Comparison of ENCODE assay signal across 1 cellular context in genomic region chr11:69382131-69383128, GRCh38.
A peak's percentile ranks its signal among the peaks of the same experiment; 100 is the strongest.
TF ChIP-seq lines count a peak whose summit lies in the region.

No MANE protein-coding gene starts in this region.

TF ChIP-seq in HepG2, 621 proteins besides CTCF, POLR2A, EP300 and RAD21 (continued from another document):
- TF ChIP-seq ZNF562 (CRISPR knock-in tag; IDR thresholded peaks at IDR 0.05; ENCODE audit: borderline replicate concordance), result no peak
- no peak for TF ChIP-seq MEIS1 (CRISPR knock-in tag; IDR thresholded peaks at IDR 0.05; ENCODE audit: borderline replicate concordance)
- no peak for TF ChIP-seq NCOA5 (CRISPR knock-in tag; IDR thresholded peaks at IDR 0.05)
- peak; percentile 70; the same call in 1 of the 2 replicates for TF ChIP-seq ZBTB33 (CRISPR knock-in tag; IDR thresholded peaks at IDR 0.05)
- TF ChIP-seq BATF2 (CRISPR knock-in tag; IDR thresholded peaks at IDR 0.05), result no peak
- no peak for TF ChIP-seq CENPT (CRISPR knock-in tag; IDR thresholded peaks at IDR 0.05; ENCODE audit: low read depth)
- no peak for TF ChIP-seq POLR2G (IDR thresholded peaks at IDR 0.05; ENCODE audit: low read depth, low read length)
- no peak for TF ChIP-seq ZNF770 (CRISPR knock-in tag; IDR thresholded peaks at IDR 0.05)
- TF ChIP-seq HNF4A (CRISPR knock-in tag; IDR thresholded peaks at IDR 0.05), result no peak
- peak; percentile 57 for TF ChIP-seq NFYC (CRISPR knock-in tag; IDR thresholded peaks at IDR 0.05)
- TF ChIP-seq HNRNPH1 (optimal IDR thresholded peaks at IDR 0.05; ENCODE audit: low read depth, low read length), result no peak
- no peak for TF ChIP-seq XRCC5 (optimal IDR thresholded peaks at IDR 0.05; ENCODE audit: low read length)
- peak; percentile 73 for TF ChIP-seq NFYB (CRISPR knock-in tag; IDR thresholded peaks at IDR 0.05)
- TF ChIP-seq BRCA1 (CRISPR knock-in tag; IDR thresholded peaks at IDR 0.05), result no peak
- TF ChIP-seq THAP7 (CRISPR knock-in tag; IDR thresholded peaks at IDR 0.05), result no peak
- no peak for TF ChIP-seq PBX3 (CRISPR knock-in tag; IDR thresholded peaks at IDR 0.05; ENCODE audit: borderline replicate concordance)
- TF ChIP-seq KDM4B (CRISPR knock-in tag; IDR thresholded peaks at IDR 0.05), result no peak
- TF ChIP-seq NAIF1 (CRISPR knock-in tag; IDR thresholded peaks at IDR 0.05; ENCODE audit: borderline replicate concordance), result no peak
- TF ChIP-seq DMTF1 (CRISPR knock-in tag; IDR thresholded peaks at IDR 0.05), result no peak
- no peak for TF ChIP-seq GMEB1 (CRISPR knock-in tag; IDR thresholded peaks at IDR 0.05; ENCODE audit: borderline replicate concordance)
- TF ChIP-seq ETV5 (CRISPR knock-in tag; IDR thresholded peaks at IDR 0.05; ENCODE audit: borderline replicate concordance), result no peak
